ENCODE assay signal across 1 cellular context in the genomic region with DNA sequence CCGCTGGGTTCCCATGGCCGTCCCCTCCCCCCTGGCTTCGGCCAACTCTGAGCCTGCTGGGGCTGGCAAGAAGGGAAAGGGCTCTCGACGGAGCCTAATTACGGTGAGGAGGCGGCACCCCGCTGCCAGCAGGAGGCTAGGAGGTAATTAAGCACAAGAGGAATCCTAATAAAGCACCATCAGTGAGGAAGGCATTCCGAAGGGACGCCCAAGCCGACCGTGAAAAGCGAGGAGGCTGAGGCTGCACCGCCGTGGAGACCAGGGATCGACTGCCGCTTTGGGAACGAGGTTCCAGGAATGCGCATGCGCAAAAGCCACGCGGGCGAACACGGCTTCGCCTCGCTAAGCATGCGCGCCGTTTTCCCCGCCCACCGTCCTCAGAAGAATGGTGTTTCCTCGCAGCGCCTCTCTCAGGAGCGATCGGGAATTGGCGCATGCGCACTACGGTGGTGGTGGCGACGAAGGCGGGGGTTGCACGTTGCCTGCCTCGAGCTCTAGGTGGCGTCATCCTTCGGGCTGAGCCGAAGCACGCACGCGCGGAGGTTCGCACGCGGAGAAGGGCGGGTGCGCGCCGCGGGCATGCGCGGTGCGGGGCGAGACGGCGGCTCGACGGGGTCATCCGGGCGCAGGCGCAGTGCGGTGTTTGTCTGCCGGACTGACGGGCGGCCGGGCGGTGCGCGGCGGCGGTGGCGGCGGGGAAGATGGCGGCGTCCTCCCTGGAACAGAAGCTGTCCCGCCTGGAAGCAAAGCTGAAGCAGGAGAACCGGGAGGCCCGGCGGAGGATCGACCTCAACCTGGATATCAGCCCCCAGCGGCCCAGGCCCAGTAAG.
TF ChIP-seq lines count a peak whose summit lies in the region.

MAP2K7 (plus strand) TSS at position 634 of the 830 bp plus-strand sequence; CDS start at position 702, 68 bp downstream.

TF ChIP-seq in HepG2, 621 proteins besides CTCF, POLR2A, EP300 and RAD21 (continued from another document and continues in another):
- 0 out of 2 replicates have a peak, but pooled peaks have one; percentile 39 for TF ChIP-seq SSRP1 (CRISPR knock-in tag; IDR thresholded peaks at IDR 0.05)
- TF ChIP-seq THRA (CRISPR knock-in tag; IDR thresholded peaks at IDR 0.05; ENCODE audit: borderline replicate concordance) = peak; percentile 59
- no peak; the same call in 1 of the 2 replicates for TF ChIP-seq ZNF75D (CRISPR knock-in tag; IDR thresholded peaks at IDR 0.05; ENCODE audit: borderline replicate concordance)
- no peak for TF ChIP-seq ZNF10 (CRISPR knock-in tag; IDR thresholded peaks at IDR 0.05; ENCODE audit: borderline replicate concordance, low read depth)
- no peak for TF ChIP-seq RAD51 (IDR thresholded peaks at IDR 0.05; ENCODE audit: borderline replicate concordance)
- TF ChIP-seq RFX5 (IDR thresholded peaks at IDR 0.05; ENCODE audit: low read depth, low read length) = no peak
- no peak for TF ChIP-seq FOXP1 (IDR thresholded peaks at IDR 0.05)
- TF ChIP-seq FOXP1 (CRISPR knock-in tag; IDR thresholded peaks at IDR 0.05) = no peak
- TF ChIP-seq, protein P1, sequence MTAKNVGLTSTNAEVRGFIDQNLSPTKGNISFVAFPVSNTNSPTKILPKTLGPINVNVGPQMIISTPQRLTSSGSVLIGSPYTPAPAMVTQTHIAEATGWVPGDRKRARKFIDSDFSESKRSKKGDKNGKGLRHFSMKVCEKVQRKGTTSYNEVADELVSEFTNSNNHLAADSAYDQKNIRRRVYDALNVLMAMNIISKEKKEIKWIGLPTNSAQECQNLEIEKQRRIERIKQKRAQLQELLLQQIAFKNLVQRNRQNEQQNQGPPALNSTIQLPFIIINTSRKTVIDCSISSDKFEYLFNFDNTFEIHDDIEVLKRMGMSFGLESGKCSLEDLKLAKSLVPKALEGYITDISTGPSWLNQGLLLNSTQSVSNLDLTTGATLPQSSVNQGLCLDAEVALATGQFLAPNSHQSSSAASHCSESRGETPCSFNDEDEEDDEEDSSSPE (CRISPR knock-in tag; IDR thresholded peaks at IDR 0.05) = peak; percentile 93
- no peak for TF ChIP-seq PRPF4 (IDR thresholded peaks at IDR 0.05; ENCODE audit: low read depth, low read length, poor library complexity, severe bottlenecking)
- TF ChIP-seq E2F5 (CRISPR knock-in tag; conservative IDR thresholded peaks at IDR 0.05) = peak; percentile 56; the same call in 1 of the 2 replicates
- TF ChIP-seq ZNF780A (CRISPR knock-in tag; IDR thresholded peaks at IDR 0.05) = no peak; the same call in 1 of the 2 replicates
- TF ChIP-seq HIVEP1 (CRISPR knock-in tag; IDR thresholded peaks at IDR 0.05) = peak; percentile 78; the same call in 1 of the 2 replicates
- TF ChIP-seq ZNF589 (CRISPR knock-in tag; conservative IDR thresholded peaks at IDR 0.05) = 0 out of 2 replicates have a peak, but pooled peaks have one; percentile 41
- TF ChIP-seq ZNF766 (CRISPR knock-in tag; IDR thresholded peaks at IDR 0.05; ENCODE audit: borderline replicate concordance) = peak; percentile 79; the same call in 1 of the 2 replicates
- TF ChIP-seq USF2 (IDR thresholded peaks at IDR 0.05; ENCODE audit: low read depth, low read length) = no peak
- TF ChIP-seq USF2 (CRISPR knock-in tag; IDR thresholded peaks at IDR 0.05; ENCODE audit: borderline replicate concordance) = peak; percentile 46; the same call in 1 of the 2 replicates
- TF ChIP-seq ZNF615 (CRISPR knock-in tag; IDR thresholded peaks at IDR 0.05; ENCODE audit: borderline replicate concordance) = no peak
- peak; percentile 85; the same call in 1 of the 2 replicates for TF ChIP-seq ATF7-NPFF (CRISPR knock-in tag; IDR thresholded peaks at IDR 0.05; ENCODE audit: low read depth)
- peak; percentile 54; the same call in 1 of the 2 replicates for TF ChIP-seq ZNF232 (CRISPR knock-in tag; IDR thresholded peaks at IDR 0.05; ENCODE audit: borderline replicate concordance)
- TF ChIP-seq SALL2 (CRISPR knock-in tag; IDR thresholded peaks at IDR 0.05) = peak; percentile 32; the same call in 1 of the 2 replicates
- TF ChIP-seq ZNF281 (CRISPR knock-in tag; IDR thresholded peaks at IDR 0.05; ENCODE audit: borderline replicate concordance) = peak; percentile 93
- TF ChIP-seq ZFP36 (IDR thresholded peaks at IDR 0.05; ENCODE audit: borderline replicate concordance, low read depth, low read length, partially characterized antibody) = no peak
- TF ChIP-seq CHD4 (IDR thresholded peaks at IDR 0.05; ENCODE audit: borderline replicate concordance, low read length) = no peak
- TF ChIP-seq ZNF30 (CRISPR knock-in tag; IDR thresholded peaks at IDR 0.05) = no peak
- no peak for TF ChIP-seq ZMYM3 (CRISPR knock-in tag; IDR thresholded peaks at IDR 0.05)
- TF ChIP-seq ZNF550 (CRISPR knock-in tag; IDR thresholded peaks at IDR 0.05; ENCODE audit: borderline replicate concordance) = no peak
- no peak for TF ChIP-seq MAFG (CRISPR knock-in tag; IDR thresholded peaks at IDR 0.05)
- no peak for TF ChIP-seq MATR3 (CRISPR knock-in tag; IDR thresholded peaks at IDR 0.05)
- TF ChIP-seq SP1 (IDR thresholded peaks at IDR 0.05) = no peak
- peak; percentile 83 for TF ChIP-seq SP1 (CRISPR knock-in tag; IDR thresholded peaks at IDR 0.05)
- TF ChIP-seq ZNF337 (CRISPR knock-in tag; IDR thresholded peaks at IDR 0.05; ENCODE audit: borderline replicate concordance, low read depth) = 0 out of 2 replicates have a peak, but pooled peaks have one; percentile 57
- TF ChIP-seq ZNF468 (CRISPR knock-in tag; IDR thresholded peaks at IDR 0.05) = no peak
- TF ChIP-seq, protein P2, sequence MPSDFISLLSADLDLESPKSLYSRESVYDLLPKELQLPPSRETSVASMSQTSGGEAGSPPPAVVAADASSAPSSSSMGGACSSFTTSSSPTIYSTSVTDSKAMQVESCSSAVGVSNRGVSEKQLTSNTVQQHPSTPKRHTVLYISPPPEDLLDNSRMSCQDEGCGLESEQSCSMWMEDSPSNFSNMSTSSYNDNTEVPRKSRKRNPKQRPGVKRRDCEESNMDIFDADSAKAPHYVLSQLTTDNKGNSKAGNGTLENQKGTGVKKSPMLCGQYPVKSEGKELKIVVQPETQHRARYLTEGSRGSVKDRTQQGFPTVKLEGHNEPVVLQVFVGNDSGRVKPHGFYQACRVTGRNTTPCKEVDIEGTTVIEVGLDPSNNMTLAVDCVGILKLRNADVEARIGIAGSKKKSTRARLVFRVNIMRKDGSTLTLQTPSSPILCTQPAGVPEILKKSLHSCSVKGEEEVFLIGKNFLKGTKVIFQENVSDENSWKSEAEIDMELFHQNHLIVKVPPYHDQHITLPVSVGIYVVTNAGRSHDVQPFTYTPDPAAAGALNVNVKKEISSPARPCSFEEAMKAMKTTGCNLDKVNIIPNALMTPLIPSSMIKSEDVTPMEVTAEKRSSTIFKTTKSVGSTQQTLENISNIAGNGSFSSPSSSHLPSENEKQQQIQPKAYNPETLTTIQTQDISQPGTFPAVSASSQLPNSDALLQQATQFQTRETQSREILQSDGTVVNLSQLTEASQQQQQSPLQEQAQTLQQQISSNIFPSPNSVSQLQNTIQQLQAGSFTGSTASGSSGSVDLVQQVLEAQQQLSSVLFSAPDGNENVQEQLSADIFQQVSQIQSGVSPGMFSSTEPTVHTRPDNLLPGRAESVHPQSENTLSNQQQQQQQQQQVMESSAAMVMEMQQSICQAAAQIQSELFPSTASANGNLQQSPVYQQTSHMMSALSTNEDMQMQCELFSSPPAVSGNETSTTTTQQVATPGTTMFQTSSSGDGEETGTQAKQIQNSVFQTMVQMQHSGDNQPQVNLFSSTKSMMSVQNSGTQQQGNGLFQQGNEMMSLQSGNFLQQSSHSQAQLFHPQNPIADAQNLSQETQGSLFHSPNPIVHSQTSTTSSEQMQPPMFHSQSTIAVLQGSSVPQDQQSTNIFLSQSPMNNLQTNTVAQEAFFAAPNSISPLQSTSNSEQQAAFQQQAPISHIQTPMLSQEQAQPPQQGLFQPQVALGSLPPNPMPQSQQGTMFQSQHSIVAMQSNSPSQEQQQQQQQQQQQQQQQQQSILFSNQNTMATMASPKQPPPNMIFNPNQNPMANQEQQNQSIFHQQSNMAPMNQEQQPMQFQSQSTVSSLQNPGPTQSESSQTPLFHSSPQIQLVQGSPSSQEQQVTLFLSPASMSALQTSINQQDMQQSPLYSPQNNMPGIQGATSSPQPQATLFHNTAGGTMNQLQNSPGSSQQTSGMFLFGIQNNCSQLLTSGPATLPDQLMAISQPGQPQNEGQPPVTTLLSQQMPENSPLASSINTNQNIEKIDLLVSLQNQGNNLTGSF (CRISPR knock-in tag; IDR thresholded peaks at IDR 0.05) = peak; percentile 22; the same call in 1 of the 2 replicates
- peak; percentile 36; the same call in 1 of the 2 replicates for TF ChIP-seq ZNF768 (CRISPR knock-in tag; IDR thresholded peaks at IDR 0.05)
- peak; percentile 31; the same call in 1 of the 2 replicates for TF ChIP-seq PRMT3 (CRISPR knock-in tag; IDR thresholded peaks at IDR 0.05; ENCODE audit: borderline replicate concordance, low read depth)
- no peak for TF ChIP-seq NAIF1 (CRISPR knock-in tag; IDR thresholded peaks at IDR 0.05; ENCODE audit: borderline replicate concordance)
- no peak for TF ChIP-seq ZNF260 (CRISPR knock-in tag; IDR thresholded peaks at IDR 0.05; ENCODE audit: borderline replicate concordance, low read depth)
- peak; percentile 92 for TF ChIP-seq YY1 (IDR thresholded peaks at IDR 0.05; ENCODE audit: insufficient read depth, insufficient replicate concordance, low read depth, low read length)
- TF ChIP-seq AHR (CRISPR knock-in tag; IDR thresholded peaks at IDR 0.05) = peak; percentile 95
- peak; percentile 88; the same call in 1 of the 2 replicates for TF ChIP-seq ZNF747 (CRISPR knock-in tag; IDR thresholded peaks at IDR 0.05; ENCODE audit: borderline replicate concordance)
- no peak for TF ChIP-seq ZKSCAN8 (CRISPR knock-in tag; IDR thresholded peaks at IDR 0.05; ENCODE audit: borderline replicate concordance)
- TF ChIP-seq MYNN (CRISPR knock-in tag; IDR thresholded peaks at IDR 0.05; ENCODE audit: low read depth) = no peak
- TF ChIP-seq ZNF484 (CRISPR knock-in tag; IDR thresholded peaks at IDR 0.05; ENCODE audit: borderline replicate concordance, low read depth) = 0 out of 2 replicates have a peak, but pooled peaks have one; percentile 58
- TF ChIP-seq FUBP1 (CRISPR knock-in tag; IDR thresholded peaks at IDR 0.05; ENCODE audit: borderline replicate concordance) = no peak
- TF ChIP-seq ZSCAN9 (CRISPR knock-in tag; IDR thresholded peaks at IDR 0.05; ENCODE audit: borderline replicate concordance) = peak; percentile 93
